ENCODE assay signal across 28 cellular contexts in the genomic region with DNA sequence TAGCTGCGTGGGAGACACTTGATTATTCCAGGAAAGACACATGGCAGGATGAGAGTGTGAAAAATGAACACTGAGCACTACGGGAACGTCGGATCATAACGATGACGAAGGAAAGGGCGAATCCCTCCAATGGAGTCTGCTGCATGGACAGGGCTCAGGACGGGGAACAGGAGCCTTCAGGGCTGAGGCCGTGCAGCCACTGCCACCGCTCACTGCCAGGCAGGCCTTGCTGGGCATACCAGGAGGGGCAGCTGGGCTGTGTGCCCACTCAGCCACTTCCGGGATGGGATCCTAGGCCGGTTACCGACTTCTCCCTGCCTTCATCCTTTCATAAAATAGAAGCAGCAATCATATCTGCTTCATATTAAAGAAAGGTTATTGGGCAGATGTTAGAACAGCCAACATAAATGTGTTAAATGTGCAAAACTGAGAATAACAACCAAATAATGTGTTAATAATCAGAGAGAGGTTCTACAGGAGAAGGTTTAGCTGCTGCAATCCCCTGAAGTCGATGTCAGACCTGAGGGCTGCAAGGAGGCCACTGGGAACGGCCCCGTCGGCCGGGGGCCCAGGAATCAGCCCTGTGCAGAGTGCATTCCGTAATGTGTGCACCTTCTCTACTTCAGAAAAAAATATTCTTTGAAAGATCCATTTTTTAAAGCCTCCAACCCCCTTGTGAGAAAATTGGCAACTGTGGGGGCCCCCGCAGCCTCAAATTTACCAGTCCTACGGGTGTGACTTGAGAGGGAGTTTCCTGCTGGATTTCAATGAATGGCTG.
"Had no signal": no experiment of that assay in that cellular context is flagged by ENCODE, and none has a peak within 500 bp of the region (broad histone marks: within the 10 kb centered on the region; RNA-seq: fewer than 3 reads in every experiment).

No MANE protein-coding gene starts in this region.

- H3K27ac Mint-ChIP-seq: T-cell had no signal

- H2AFZ ChIP-seq: PC-9 had no signal

- ATAC-seq: HepG2, K562, T-cell had no signal

- H3K4me1 Mint-ChIP-seq: T-cell had no signal

- H3K4me1 ChIP-seq: Peyer's patch, SJSA1 had no signal

- H3K9ac ChIP-seq: KMS-11 had no signal

- H3K36me3 ChIP-seq: Peyer's patch, SJSA1 had no signal

- H3K27me3 ChIP-seq: Peyer's patch had no signal

- H3K9me3 Mint-ChIP-seq: IgD-negative memory B cell, T-cell had no signal

- H3K9me3 ChIP-seq: Peyer's patch, SJSA1 had no signal

- H3K27ac ChIP-seq: KMS-11, PC-9, Peyer's patch, SJSA1, SK-N-MC had no signal

- DNase-seq: Kasumi-1, MM.1S, NCI-H1092 treated with DMSO at 0.1 percent for 48 hours, NCI-H1436, NCI-H187, NCI-H2029, NCI-H2081 treated with DMSO at 0.1 percent for 48 hours, NCI-H2171, NCI-H226, NCI-H446, NCI-H510A, NCI-H524 treated with DMSO at 0.1 percent for 48 hours, NCI-H69, NCI-H774, OCI-M1, PC-9, Right ventricle myocardium superior, RPMI8226, SIG-M5, SW 1271, T-cell had no signal

- H3K36me3 Mint-ChIP-seq: IgD-negative memory B cell, T-cell had no signal

- H3K4me2 ChIP-seq: KMS-11, PC-9 had no signal

- H3K4me3 ChIP-seq: K562, PC-9, Peyer's patch, SJSA1, SK-N-MC had no signal

- FAIRE-seq: HepG2, K562 had no signal

- H3K4me3 Mint-ChIP-seq: T-cell had no signal
